1 cellular context compared by ENCODE assay signal in genomic region chr5:150700600-150701377, GRCh38.
TF ChIP-seq lines count a peak whose summit lies in the region.

Gene RBM22 (minus strand): TSS chr5:150701062. CDS start chr5:150700985, 77 bp downstream.

TF ChIP-seq in HepG2, 621 proteins besides CTCF, POLR2A, EP300 and RAD21 (continued from another document and continues in another):
- peak; percentile 99 for TF ChIP-seq ZNF574 (CRISPR knock-in tag; IDR thresholded peaks at IDR 0.05)
- peak; percentile 93 for TF ChIP-seq YEATS4 (CRISPR knock-in tag; IDR thresholded peaks at IDR 0.05; ENCODE audit: borderline replicate concordance)
- TF ChIP-seq NFKBIZ (CRISPR knock-in tag; IDR thresholded peaks at IDR 0.05), result no peak
- peak; percentile 63; the same call in 1 of the 2 replicates for TF ChIP-seq ZBTB38 (CRISPR knock-in tag; IDR thresholded peaks at IDR 0.05)
- TF ChIP-seq ZNF431 (CRISPR knock-in tag; IDR thresholded peaks at IDR 0.05; ENCODE audit: borderline replicate concordance, low read depth), result no peak
- peak; percentile 38; the same call in 1 of the 2 replicates for TF ChIP-seq MTA1 (CRISPR knock-in tag; IDR thresholded peaks at IDR 0.05; ENCODE audit: borderline replicate concordance)
- TF ChIP-seq ZNF704 (CRISPR knock-in tag; IDR thresholded peaks at IDR 0.05; ENCODE audit: borderline replicate concordance), result 0 out of 2 replicates have a peak, but pooled peaks have one; percentile 85
- no peak for TF ChIP-seq ZNF180 (CRISPR knock-in tag; IDR thresholded peaks at IDR 0.05; ENCODE audit: borderline replicate concordance, low read depth)
- 0 out of 2 replicates have a peak, but pooled peaks have one; percentile 76 for TF ChIP-seq CHCHD3 (CRISPR knock-in tag; IDR thresholded peaks at IDR 0.05)
- peak; percentile 59; the same call in 1 of the 2 replicates for TF ChIP-seq MYPOP (CRISPR knock-in tag; IDR thresholded peaks at IDR 0.05)
- peak; percentile 63; the same call in 1 of the 2 replicates for TF ChIP-seq SIN3B (IDR thresholded peaks at IDR 0.05; ENCODE audit: low read length)
- TF ChIP-seq TBP (CRISPR knock-in tag; IDR thresholded peaks at IDR 0.05), result no peak
- peak; percentile 87; the same call in 1 of the 2 replicates for TF ChIP-seq ZFP91 (CRISPR knock-in tag; IDR thresholded peaks at IDR 0.05; ENCODE audit: borderline replicate concordance)
- TF ChIP-seq MYC (CRISPR knock-in tag; IDR thresholded peaks at IDR 0.05; ENCODE audit: borderline replicate concordance), result peak; percentile 57; the same call in 1 of the 2 replicates
- no peak for TF ChIP-seq ZNF652 (CRISPR knock-in tag; IDR thresholded peaks at IDR 0.05; ENCODE audit: borderline replicate concordance, low read depth)
- TF ChIP-seq SMYD3 (CRISPR knock-in tag; IDR thresholded peaks at IDR 0.05), result peak; percentile 64; the same call in 1 of the 2 replicates
- TF ChIP-seq ATF1 (CRISPR knock-in tag; IDR thresholded peaks at IDR 0.05), result peak; percentile 97
- TF ChIP-seq ZNF263 (CRISPR knock-in tag; IDR thresholded peaks at IDR 0.05), result peak; percentile 66
- peak; percentile 56; the same call in 1 of the 2 replicates for TF ChIP-seq MEIS2 (CRISPR knock-in tag; IDR thresholded peaks at IDR 0.05)
- 0 out of 2 replicates have a peak, but pooled peaks have one; percentile 14 for TF ChIP-seq FOXK2 (IDR thresholded peaks at IDR 0.05)
- no peak for TF ChIP-seq ZNF597 (CRISPR knock-in tag; IDR thresholded peaks at IDR 0.05)
- peak; percentile 37; the same call in 1 of the 2 replicates for TF ChIP-seq ZNF777 (CRISPR knock-in tag; IDR thresholded peaks at IDR 0.05)
- peak; percentile 99 for TF ChIP-seq THAP7 (CRISPR knock-in tag; IDR thresholded peaks at IDR 0.05)
- no peak for TF ChIP-seq ZNF562 (CRISPR knock-in tag; IDR thresholded peaks at IDR 0.05; ENCODE audit: borderline replicate concordance)
- 0 out of 2 replicates have a peak, but pooled peaks have one; percentile 22 for TF ChIP-seq ZNF609 (CRISPR knock-in tag; IDR thresholded peaks at IDR 0.05; ENCODE audit: borderline replicate concordance)
- peak; percentile 80; the same call in 1 of the 2 replicates for TF ChIP-seq ZBTB25 (CRISPR knock-in tag; IDR thresholded peaks at IDR 0.05)
- TF ChIP-seq TEAD2 (CRISPR knock-in tag; IDR thresholded peaks at IDR 0.05), result no peak
- TF ChIP-seq THRA (CRISPR knock-in tag; IDR thresholded peaks at IDR 0.05; ENCODE audit: borderline replicate concordance), result peak; percentile 42; the same call in 1 of the 2 replicates
- TF ChIP-seq SSRP1 (CRISPR knock-in tag; IDR thresholded peaks at IDR 0.05), result no peak
- no peak for TF ChIP-seq SMARCC2 (IDR thresholded peaks at IDR 0.05)
- peak; percentile 63; the same call in 1 of the 2 replicates for TF ChIP-seq JUN (CRISPR knock-in tag; IDR thresholded peaks at IDR 0.05)
- TF ChIP-seq ZNF780A (CRISPR knock-in tag; IDR thresholded peaks at IDR 0.05), result no peak
- peak; percentile 46; the same call in 1 of the 2 replicates for TF ChIP-seq ELK4 (CRISPR knock-in tag; IDR thresholded peaks at IDR 0.05; ENCODE audit: borderline replicate concordance)
- peak; percentile 89 for TF ChIP-seq CREB1 (IDR thresholded peaks at IDR 0.05)
- peak; percentile 98 for TF ChIP-seq CREB1 (CRISPR knock-in tag; IDR thresholded peaks at IDR 0.05)
- TF ChIP-seq ZFP36L1 (CRISPR knock-in tag; IDR thresholded peaks at IDR 0.05), result no peak
- TF ChIP-seq ASH2L (IDR thresholded peaks at IDR 0.05; ENCODE audit: insufficient read length, low read depth, low read length), result peak; percentile 93
- peak; percentile 90 for TF ChIP-seq EED (CRISPR knock-in tag; IDR thresholded peaks at IDR 0.05)
- TF ChIP-seq CHD2 (IDR thresholded peaks at IDR 0.05; ENCODE audit: low read depth, low read length), result no peak
- TF ChIP-seq PATZ1 (CRISPR knock-in tag; IDR thresholded peaks at IDR 0.05), result peak; percentile 61
- TF ChIP-seq ZC3H4 (CRISPR knock-in tag; IDR thresholded peaks at IDR 0.05; ENCODE audit: borderline replicate concordance), result no peak
- peak; percentile 58; the same call in 1 of the 2 replicates for TF ChIP-seq PRMT3 (CRISPR knock-in tag; IDR thresholded peaks at IDR 0.05; ENCODE audit: borderline replicate concordance, low read depth)
